ENCODE assay signal across 11 cellular contexts in genomic region chr17:4901648-4902344, GRCh38. TPM values are rescaled to one million over a fixed set of nuclear protein-coding genes. Genes with fewer than 3 reads are reported as not detected.
DNase-seq lines count a peak whose midpoint lies in the region; ATAC-seq, FAIRE-seq and TF ChIP-seq lines count a peak whose summit lies in the region.
"Had no signal": no experiment of that assay in that cellular context is flagged by ENCODE, and none has a peak within 500 bp of the region (broad histone marks: within the 10 kb centered on the region; RNA-seq: fewer than 3 reads in every experiment).

No MANE protein-coding gene starts in this region.

- no peaks in the 10 kb centered on the region for H3K36me3 Mint-ChIP-seq in activated T-helper 1 cell treated with anti-CD3 and anti-CD28 coated beads, Interleukin-12 subunit alpha, Interleukin-12 subunit beta, Interleukin-2, Interleukin-4 antibody, amounts not matched to agents 30 ng/mL and 10 ng/mL and 1 ng/mL, durations not matched to agents 14 hours and 24 hours and 36 hours (ENCODE audit: low read depth)
- H3K36me3 Mint-ChIP-seq in immature natural killer cell: peaks cover 0 to 5% (median 0%) of the 10 kb centered on the region in 3 donors
- peaks cover 13 to 16% of the 10 kb centered on the region in 2 donors for H3K36me3 Mint-ChIP-seq in stimulated activated naive B cell treated with anti-CD40 and anti-IgM and Interleukin-4, amounts not matched to agents 10 μg/mL and 1 μg/mL and 100 μg/mL, for 72 hours
- peaks cover 6% of the 10 kb centered on the region for H3K36me3 Mint-ChIP-seq in neural progenitor cell

- peaks cover 25% of the 10 kb centered on the region for H3K4me1 Mint-ChIP-seq in activated T-helper 1 cell treated with anti-CD3 and anti-CD28 coated beads, Interleukin-12 subunit alpha, Interleukin-12 subunit beta, Interleukin-2, Interleukin-4 antibody, amounts not matched to agents 30 ng/mL and 10 ng/mL and 1 ng/mL, durations not matched to agents 14 hours and 24 hours and 36 hours (ENCODE audit: low read depth)
- peaks cover 38 to 45% of the 10 kb centered on the region in 2 donors for H3K4me1 Mint-ChIP-seq in immature natural killer cell
- H3K4me1 Mint-ChIP-seq in stimulated activated naive B cell treated with anti-CD40 and anti-IgM and Interleukin-4, amounts not matched to agents 10 μg/mL and 1 μg/mL and 100 μg/mL, for 72 hours: peaks cover 38 to 47% of the 10 kb centered on the region in 2 donors
- H3K4me1 Mint-ChIP-seq in neural progenitor cell: peaks cover 6% of the 10 kb centered on the region

- FAIRE-seq in GM12892 (lab: Jason Lieb, UNC): peak; percentile 74
- FAIRE-seq: GM18507 had no signal

- H2AFZ ChIP-seq in neural progenitor cell (replicated peaks) (no peak overlapping the region), MM.1S (ENCODE audit: low read length) (no peak overlapping the region)

- H3K9ac ChIP-seq in neural progenitor cell (no peak overlapping the region), MM.1S (ENCODE audit: low read length) (no peak overlapping the region)

- no peak for TF ChIP-seq POLR2A in GM12892 (IDR thresholded peaks at IDR 0.05; ENCODE audit: low read depth, low read length)

- peak; percentile 13 to 43 for ATAC-seq in stimulated activated naive B cell treated with anti-CD40 and anti-IgM and Interleukin-4, amounts not matched to agents 10 μg/mL and 1 μg/mL and 100 μg/mL, for 72 hours (replicated peaks)

- DNase-seq in GM12892 (ENCODE audit: insufficient read length) (peak; percentile 31), immature natural killer cell (peak; percentile 36 to 61 (median 44)), NCI-H1694 treated with DMSO at 0.1 percent for 48 hours (lab: John Stamatoyannopoulos, UW) (no peak), neural progenitor cell (ENCODE audit: low spot score) (no peak), MM.1S (no peak)
- DNase-seq in activated T-helper 1 cell treated with anti-CD3 and anti-CD28 coated beads, Interleukin-12 subunit alpha, Interleukin-12 subunit beta, Interleukin-2, Interleukin-4 antibody, amounts not matched to agents 30 ng/mL and 10 ng/mL and 1 ng/mL, durations not matched to agents 14 hours and 24 hours and 36 hours (ENCODE audit: low spot score): no peak
- DNase-seq in stimulated activated naive B cell treated with anti-CD40 and anti-IgM and Interleukin-4, amounts not matched to agents 10 μg/mL and 1 μg/mL and 100 μg/mL, for 72 hours: peak; percentile 46
- DNase-seq: hippocampal formation, SW 1271 had no signal

- TF ChIP-seq CTCF in neural progenitor cell (IDR thresholded peaks at IDR 0.05) (no peak), MM.1S (IDR thresholded peaks at IDR 0.05; ENCODE audit: low read length) (no peak)

- H3K27ac ChIP-seq in neural progenitor cell: no peak overlapping the region
- H3K27ac ChIP-seq in MM.1S (ENCODE audit: low read length): no peak overlapping the region

- peaks cover 14% of the 10 kb centered on the region for H3K27me3 Mint-ChIP-seq in activated T-helper 1 cell treated with anti-CD3 and anti-CD28 coated beads, Interleukin-12 subunit alpha, Interleukin-12 subunit beta, Interleukin-2, Interleukin-4 antibody, amounts not matched to agents 30 ng/mL and 10 ng/mL and 1 ng/mL, durations not matched to agents 14 hours and 24 hours and 36 hours (ENCODE audit: insufficient read depth)
- H3K27me3 Mint-ChIP-seq in immature natural killer cell (ENCODE audit: low read depth in 3 of 3): peaks cover 22 to 35% (median 24%) of the 10 kb centered on the region in 3 donors
- peaks cover 4 to 24% of the 10 kb centered on the region in 2 donors for H3K27me3 Mint-ChIP-seq in stimulated activated naive B cell treated with anti-CD40 and anti-IgM and Interleukin-4, amounts not matched to agents 10 μg/mL and 1 μg/mL and 100 μg/mL, for 72 hours
- peaks cover 11% of the 10 kb centered on the region for H3K27me3 Mint-ChIP-seq in neural progenitor cell (ENCODE audit: insufficient read depth, low read depth)

- H3K4me1 ChIP-seq in neural progenitor cell (no peaks in the 10 kb centered on the region), MM.1S (ENCODE audit: low read length) (peaks cover 12% of the 10 kb centered on the region)

- H3K9me2 ChIP-seq in MM.1S (replicated peaks; ENCODE audit: insufficient read depth, low read length): no peaks in the 10 kb centered on the region

- no peaks in the 10 kb centered on the region for H3K79me2 ChIP-seq in neural progenitor cell (ENCODE audit: low read depth)
- no peaks in the 10 kb centered on the region for H3K79me2 ChIP-seq in MM.1S (ENCODE audit: low read length)

- peak overlapping the region; percentile 52 for H3K27ac Mint-ChIP-seq in activated T-helper 1 cell treated with anti-CD3 and anti-CD28 coated beads, Interleukin-12 subunit alpha, Interleukin-12 subunit beta, Interleukin-2, Interleukin-4 antibody, amounts not matched to agents 30 ng/mL and 10 ng/mL and 1 ng/mL, durations not matched to agents 14 hours and 24 hours and 36 hours
- H3K27ac Mint-ChIP-seq in immature natural killer cell (peak overlapping the region; percentile 92 to 100 (median 94)), neural progenitor cell (no peak overlapping the region)
- peak overlapping the region; percentile 84 for H3K27ac Mint-ChIP-seq in stimulated activated naive B cell treated with anti-CD40 and anti-IgM and Interleukin-4, amounts not matched to agents 10 μg/mL and 1 μg/mL and 100 μg/mL, for 72 hours

- peaks cover 10% of the 10 kb centered on the region for H3F3A ChIP-seq in neural progenitor cell (ENCODE audit: low read depth)
- H3F3A ChIP-seq in MM.1S (ENCODE audit: insufficient read depth, low read length): peaks cover 11% of the 10 kb centered on the region

- H3K9me3 Mint-ChIP-seq in activated T-helper 1 cell treated with anti-CD3 and anti-CD28 coated beads, Interleukin-12 subunit alpha, Interleukin-12 subunit beta, Interleukin-2, Interleukin-4 antibody, amounts not matched to agents 30 ng/mL and 10 ng/mL and 1 ng/mL, durations not matched to agents 14 hours and 24 hours and 36 hours: no peaks in the 10 kb centered on the region
- H3K9me3 Mint-ChIP-seq in immature natural killer cell (no peaks in the 10 kb centered on the region), neural progenitor cell (no peaks in the 10 kb centered on the region)
- peaks cover 0 to 1% of the 10 kb centered on the region in 2 donors for H3K9me3 Mint-ChIP-seq in stimulated activated naive B cell treated with anti-CD40 and anti-IgM and Interleukin-4, amounts not matched to agents 10 μg/mL and 1 μg/mL and 100 μg/mL, for 72 hours

- H3K4me3 ChIP-seq in neural progenitor cell (no peak overlapping the region), MM.1S (ENCODE audit: low read length) (no peak overlapping the region)

- H4K20me1 ChIP-seq in neural progenitor cell (ENCODE audit: low read depth) (no peaks in the 10 kb centered on the region), MM.1S (ENCODE audit: insufficient read depth, low read length) (no peaks in the 10 kb centered on the region)

- H3K36me3 ChIP-seq in neural progenitor cell (no peaks in the 10 kb centered on the region), MM.1S (replicated peaks; ENCODE audit: insufficient read depth, low read length) (no peaks in the 10 kb centered on the region)

- intact Hi-C loops in activated T-helper 1 cell treated with anti-CD3 and anti-CD28 coated beads, Interleukin-12 subunit alpha, Interleukin-12 subunit beta, Interleukin-2, Interleukin-4 antibody, amounts not matched to agents 30 ng/mL and 10 ng/mL and 1 ng/mL, durations not matched to agents 14 hours and 24 hours and 36 hours (cut with micrococcal nuclease): loop anchor here (5.0 kb wide), 1 partner anchor 334 kb away; no protein-coding TSS in a partner anchor

- H3K4me3 Mint-ChIP-seq in activated T-helper 1 cell treated with anti-CD3 and anti-CD28 coated beads, Interleukin-12 subunit alpha, Interleukin-12 subunit beta, Interleukin-2, Interleukin-4 antibody, amounts not matched to agents 30 ng/mL and 10 ng/mL and 1 ng/mL, durations not matched to agents 14 hours and 24 hours and 36 hours: peak overlapping the region; percentile 7
- H3K4me3 Mint-ChIP-seq in immature natural killer cell (peak overlapping the region; percentile 83 to 92 (median 87)), neural progenitor cell (no peak overlapping the region)
- H3K4me3 Mint-ChIP-seq in stimulated activated naive B cell treated with anti-CD40 and anti-IgM and Interleukin-4, amounts not matched to agents 10 μg/mL and 1 μg/mL and 100 μg/mL, for 72 hours: peak overlapping the region; percentile 82 to 87

- H3K9me3 ChIP-seq in neural progenitor cell (ENCODE audit: low read depth): no peaks in the 10 kb centered on the region
- H3K9me3 ChIP-seq in MM.1S (replicated peaks; ENCODE audit: insufficient read depth, low read length): no peaks in the 10 kb centered on the region
- H3K9me3 ChIP-seq: ascending aorta had no signal

- H3K4me2 ChIP-seq in neural progenitor cell: no peak overlapping the region
- no peak overlapping the region for H3K4me2 ChIP-seq in MM.1S (ENCODE audit: low read depth, low read length)

- peaks cover 40% of the 10 kb centered on the region for H3K27me3 ChIP-seq in neural progenitor cell
- no peaks in the 10 kb centered on the region for H3K27me3 ChIP-seq in MM.1S (replicated peaks; ENCODE audit: insufficient read depth, low read length)

RNA-seq across cellular contexts. Expression of gene CHRNE, which starts 1.1 kb away (rescaled TPM):
- 0.76 TPM for polyA plus RNA-seq in GM12892 (2012; ENCODE audit: missing spikeins)
- 0.52 and 0.61 TPM in 2 replicates for total RNA-seq in activated T-helper 1 cell treated with anti-CD3 and anti-CD28 coated beads, Interleukin-12 subunit alpha, Interleukin-12 subunit beta, Interleukin-2, Interleukin-4 antibody, amounts not matched to agents 30 ng/mL and 10 ng/mL and 1 ng/mL, durations not matched to agents 14 hours and 24 hours and 36 hours
- polyA plus RNA-seq in immature natural killer cell: 1 to 10 TPM; 2.7 to 4.9 (median 3.9) TPM
- 0.19 TPM in 1 of 2 replicates, not detected in the other for total RNA-seq in neural progenitor cell (ENCODE audit: low replicate concordance)
- total RNA-seq: ascending aorta had no signal

RNA-seq across cellular contexts. Expression of gene C17orf107, which starts 2.5 kb away (rescaled TPM):
- polyA plus RNA-seq in GM12892 (2012; ENCODE audit: missing spikeins): 0.30 TPM
- 1.3 and 1.8 TPM in 2 replicates for total RNA-seq in activated T-helper 1 cell treated with anti-CD3 and anti-CD28 coated beads, Interleukin-12 subunit alpha, Interleukin-12 subunit beta, Interleukin-2, Interleukin-4 antibody, amounts not matched to agents 30 ng/mL and 10 ng/mL and 1 ng/mL, durations not matched to agents 14 hours and 24 hours and 36 hours
- polyA plus RNA-seq in immature natural killer cell: 1 to 10 TPM in 2 of 3 donors, under 1 TPM in 1; 0.22 to 1.7 (median 1.3) TPM
- total RNA-seq in neural progenitor cell (ENCODE audit: low replicate concordance): 1.1 and 2.3 TPM in 2 replicates
- total RNA-seq: ascending aorta had no signal

RNA-seq across cellular contexts. Expression of gene GP1BA, which starts 30.3 kb away (rescaled TPM):
- polyA plus RNA-seq in GM12892 (2012; ENCODE audit: missing spikeins): 1.9 TPM
- total RNA-seq in activated T-helper 1 cell treated with anti-CD3 and anti-CD28 coated beads, Interleukin-12 subunit alpha, Interleukin-12 subunit beta, Interleukin-2, Interleukin-4 antibody, amounts not matched to agents 30 ng/mL and 10 ng/mL and 1 ng/mL, durations not matched to agents 14 hours and 24 hours and 36 hours: not detected in 2 replicates
- 1 to 10 TPM in 1 of 3 donors, under 1 TPM in 1, not detected in 1; 0.38 to 1.3 TPM for polyA plus RNA-seq in immature natural killer cell
- not detected in 2 replicates for total RNA-seq in neural progenitor cell (ENCODE audit: low replicate concordance)
- total RNA-seq: ascending aorta had no signal

RNA-seq across cellular contexts. Expression of gene SLC25A11, which starts 38.0 kb away (rescaled TPM):
- polyA plus RNA-seq in GM12892 (2012; ENCODE audit: missing spikeins): 61.3 TPM
- 111 and 116 TPM in 2 replicates for total RNA-seq in activated T-helper 1 cell treated with anti-CD3 and anti-CD28 coated beads, Interleukin-12 subunit alpha, Interleukin-12 subunit beta, Interleukin-2, Interleukin-4 antibody, amounts not matched to agents 30 ng/mL and 10 ng/mL and 1 ng/mL, durations not matched to agents 14 hours and 24 hours and 36 hours
- polyA plus RNA-seq in immature natural killer cell: 100 to 1,000 TPM; 139 to 196 (median 139) TPM
- 35.3 and 61.6 TPM in 2 replicates for total RNA-seq in neural progenitor cell (ENCODE audit: low replicate concordance)

RNA-seq across cellular contexts. Expression of gene RNF167, which starts 38.3 kb away (rescaled TPM):
- polyA plus RNA-seq in GM12892 (2012; ENCODE audit: missing spikeins): 108 TPM
- total RNA-seq in activated T-helper 1 cell treated with anti-CD3 and anti-CD28 coated beads, Interleukin-12 subunit alpha, Interleukin-12 subunit beta, Interleukin-2, Interleukin-4 antibody, amounts not matched to agents 30 ng/mL and 10 ng/mL and 1 ng/mL, durations not matched to agents 14 hours and 24 hours and 36 hours: 138 and 140 TPM in 2 replicates
- polyA plus RNA-seq in immature natural killer cell: 10 to 100 TPM; 62.3 to 78.2 (median 73.1) TPM
- 43.9 and 82.1 TPM in 2 replicates for total RNA-seq in neural progenitor cell (ENCODE audit: low replicate concordance)

Comparison
In these comparisons a context has a peak if more than half of its experiments do, and no peak if none do; other contexts are left out.
1. DNase-seq: peak in GM12892 (single experiment), immature natural killer cell (3 of 3) and stimulated activated naive B cell treated with anti-CD40 and anti-IgM and Interleukin-4, amounts not matched to agents 10 μg/mL and 1 μg/mL and 100 μg/mL, for 72 hours (single experiment); none in activated T-helper 1 cell treated with anti-CD3 and anti-CD28 coated beads, Interleukin-12 subunit alpha, Interleukin-12 subunit beta, Interleukin-2, Interleukin-4 antibody, amounts not matched to agents 30 ng/mL and 10 ng/mL and 1 ng/mL, durations not matched to agents 14 hours and 24 hours and 36 hours (single experiment), NCI-H1694 treated with DMSO at 0.1 percent for 48 hours (single experiment), neural progenitor cell (single experiment) and MM.1S (single experiment).